In genomic region chr2:144464730-144465129, GRCh38 we compare ENCODE assay signal across 22 cellular contexts. TPM values are rescaled to one million over a fixed set of nuclear protein-coding genes. Genes with fewer than 3 reads are reported as not detected.
DNase-seq lines count a peak whose midpoint lies in the region; ATAC-seq and TF ChIP-seq lines count a peak whose summit lies in the region.
"Had no signal": no experiment of that assay in that cellular context is flagged by ENCODE, and none has a peak within 500 bp of the region (broad histone marks: within the 10 kb centered on the region; RNA-seq: fewer than 3 reads in every experiment).

No MANE protein-coding gene starts in this region.

- no peaks in the 10 kb centered on the region for H3K9me3 ChIP-seq in hepatocyte (ENCODE audit: low read depth)
- no peaks in the 10 kb centered on the region for H3K9me3 ChIP-seq in tibial nerve
- H3K9me3 ChIP-seq: adrenal gland had no signal

- no peak overlapping the region for H3K4me2 ChIP-seq in hepatocyte
- H3K4me2 ChIP-seq: KMS-11 had no signal

- WGBS in hepatocyte (ENCODE audit: low lambda C conversion rate, missing lambda C conversion rate) = 53% methylated on average over 5 of the region's 5 CpGs
- WGBS in tibial nerve, 2 donors = 87 to 88% methylated on average over 5 of the region's 5 CpGs

- H4K20me1 ChIP-seq in hepatocyte (ENCODE audit: insufficient read depth, poor library complexity, severe bottlenecking) = peaks cover 10% of the 10 kb centered on the region

- H3K27me3 ChIP-seq in hepatocyte (peaks cover 86% of the 10 kb centered on the region), tibial nerve (no peaks in the 10 kb centered on the region)
- H3K27me3 ChIP-seq: adrenal gland had no signal

- H2AFZ ChIP-seq in hepatocyte = peak overlapping the region; percentile 69

- no peak overlapping the region for H3K4me3 ChIP-seq in hepatocyte
- no peak overlapping the region for H3K4me3 ChIP-seq in tibial nerve
- H3K4me3 ChIP-seq: adrenal gland, coronary artery had no signal

- DNase-seq in NCI-H345 (lab: John Stamatoyannopoulos, UW) (peak; percentile 16), NCI-H345 treated with DMSO at 0.1 percent for 48 hours (lab: John Stamatoyannopoulos, UW; ENCODE audit: unreplicated experiment) (no peak), NCI-H748 (lab: John Stamatoyannopoulos, UW; ENCODE audit: unreplicated experiment) (peak; percentile 93), hepatocyte (ENCODE audit: low spot score) (peak; percentile 16), tibial nerve (ENCODE audit: low spot score in 2 of 2) (no peak), NCI-H82 treated with DMSO at 0.1 percent for 48 hours (lab: John Stamatoyannopoulos, UW; ENCODE audit: unreplicated experiment) (no peak), AG08395 (ENCODE audit: low spot score) (no peak)
- DNase-seq: activated CD4-positive, alpha-beta T cell treated with anti-CD3 and anti-CD28 coated beads for 48 hours; activated naive CD4-positive, alpha-beta T cell treated with Interleukin-2 at 50 U/mL for 16 hours; activated T-cell treated with anti-CD3 and anti-CD28 coated beads, Interleukin-2, amount 50 U/mL, for 48 hours; adrenal gland; HFFc6; mammary epithelial cell; NCI-H526 treated with DMSO at 0.1 percent for 48 hours; stimulated activated CD4-positive, alpha-beta T cell treated with anti-CD3 and anti-CD28 coated beads, Interleukin-15, amount 100 ng/mL, for 24 hours; stimulated activated naive CD8-positive, alpha-beta T cell treated with anti-CD3 and anti-CD28 coated beads, Interleukin-15, Interleukin-2, amounts not matched to agents 100 U/mL and 50 U/mL, for 24 hours; trophoblast cell had no signal

- no peak for ATAC-seq in GM18867 (IDR thresholded peaks at IDR 0.05; ENCODE audit: unreplicated experiment)
- ATAC-seq: sciatic nerve; stimulated activated naive CD8-positive, alpha-beta T cell treated with anti-CD3 and anti-CD28 coated beads, Interleukin-15, Interleukin-2, amounts not matched to agents 100 U/mL and 50 U/mL, for 24 hours had no signal

- no peaks in the 10 kb centered on the region for H3K4me1 ChIP-seq in hepatocyte (ENCODE audit: insufficient read depth)
- peaks cover 0 to 93% (median 16%) of the 10 kb centered on the region in 4 donors for H3K4me1 ChIP-seq in tibial nerve

- no peaks in the 10 kb centered on the region for H3K9me2 ChIP-seq in hepatocyte (replicated peaks; ENCODE audit: insufficient read depth)

- TF ChIP-seq POLR2A in tibial nerve (IDR thresholded peaks at IDR 0.05) = no peak

- peaks cover 30% of the 10 kb centered on the region for H3K79me2 ChIP-seq in hepatocyte

- H3K36me3 ChIP-seq in hepatocyte (replicated peaks; ENCODE audit: insufficient read depth, low read depth) (no peaks in the 10 kb centered on the region), tibial nerve (no peaks in the 10 kb centered on the region)
- H3K36me3 ChIP-seq: adrenal gland had no signal

- TF ChIP-seq CTCF in hepatocyte (IDR thresholded peaks at IDR 0.05; ENCODE audit: poor library complexity) (no peak), tibial nerve (IDR thresholded peaks at IDR 0.05) (no peak)

- H3K27ac ChIP-seq in hepatocyte (no peak overlapping the region), tibial nerve (peak overlapping the region in 3 of 4 donors; percentile 24 to 90 (median 87))
- H3K27ac ChIP-seq: KMS-11, VCaP had no signal

- TF ChIP-seq EP300 in tibial nerve (IDR thresholded peaks at IDR 0.05) = no peak

RNA-seq across cellular contexts. Expression of gene ZEB2, which starts 55.2 kb away (rescaled TPM):
- 35.5 and 38.8 TPM in 2 replicates for total RNA-seq in hepatocyte
- 17.2 and 17.8 TPM in 2 replicates for polyA plus RNA-seq in hepatocyte
- 100 to 1,000 TPM; 148 to 290 (median 218) TPM for total RNA-seq in tibial nerve

Comparison
In these comparisons a context has a peak if more than half of its experiments do, and no peak if none do; other contexts are left out.
1. DNase-seq: peak in NCI-H345 (single experiment), NCI-H748 (single experiment) and hepatocyte (single experiment); none in NCI-H345 treated with DMSO at 0.1 percent for 48 hours (single experiment), tibial nerve (0 of 2), NCI-H82 treated with DMSO at 0.1 percent for 48 hours (single experiment) and AG08395 (single experiment).